Comparison of ENCODE assay signal across 15 cellular contexts in the genomic region with DNA sequence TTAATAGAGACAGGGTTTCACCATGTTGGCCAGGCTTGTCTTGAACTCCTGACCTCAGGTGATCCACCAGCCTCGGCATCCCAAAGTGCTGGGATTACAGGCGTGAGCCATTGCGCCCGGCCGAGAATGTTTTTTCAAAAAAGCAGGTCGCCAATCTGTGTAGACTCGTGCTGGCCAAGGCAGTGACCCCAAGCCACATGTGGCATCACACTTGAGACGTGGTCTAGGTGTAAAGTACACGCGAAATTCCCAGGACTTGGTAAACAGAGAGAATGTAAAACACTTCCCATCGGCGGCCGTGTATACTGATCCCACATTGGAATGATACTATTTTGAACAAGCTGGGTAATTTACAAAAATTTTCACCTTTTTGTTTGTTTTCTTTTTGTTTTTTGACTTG. TPM values are rescaled to one million over a fixed set of nuclear protein-coding genes. Genes with fewer than 3 reads are reported as not detected.
"Had no signal": no experiment of that assay in that cellular context is flagged by ENCODE, and none has a peak within 500 bp of the region (broad histone marks: within the 10 kb centered on the region; RNA-seq: fewer than 3 reads in every experiment).

No MANE protein-coding gene starts in this region.

- H3K9me3 ChIP-seq: right atrium auricular region, tibial artery, uterus had no signal

- H3K27ac ChIP-seq: tibial artery had no signal

- DNase-seq: activated CD4-positive, alpha-beta T cell treated with anti-CD3 and anti-CD28 coated beads for 1 hour; amygdala; hypothalamus; naive B cell; posterior cingulate gyrus; small intestine; tibial artery; uterus had no signal

- H3K36me3 ChIP-seq: right atrium auricular region, tibial artery, uterus had no signal

- H3K4me3 Mint-ChIP-seq: stimulated activated effector memory CD8-positive, alpha-beta T cell treated with anti-CD3 and anti-CD28 coated beads, Interleukin-12 subunit alpha, Interleukin-12 subunit beta, amount 100 ng/mL, for 72 hours had no signal

- H3K36me3 Mint-ChIP-seq: activated naive CD4-positive, alpha-beta T cell treated with anti-CD3 and anti-CD28 coated beads, Interleukin-2, amount 50 U/mL, for 24 hours; naive B cell had no signal

- H3K27me3 Mint-ChIP-seq: activated naive CD4-positive, alpha-beta T cell treated with anti-CD3 and anti-CD28 coated beads, Interleukin-2, amount 50 U/mL, for 24 hours; activated T-helper 17 cell treated with anti-CD3 and anti-CD28 coated beads, Interleukin-2, amount 50 U/mL, for 72 hours; brain had no signal

- H3K9me3 Mint-ChIP-seq: activated naive CD4-positive, alpha-beta T cell treated with anti-CD3 and anti-CD28 coated beads, Interleukin-2, amount 50 U/mL, for 24 hours; activated T-helper 17 cell treated with anti-CD3 and anti-CD28 coated beads, Interleukin-2, amount 50 U/mL, for 72 hours; naive B cell; stimulated activated effector memory CD8-positive, alpha-beta T cell treated with anti-CD3 and anti-CD28 coated beads, Interleukin-12 subunit alpha, Interleukin-12 subunit beta, amount 100 ng/mL, for 72 hours had no signal

- H3K27ac Mint-ChIP-seq: activated T-helper 17 cell treated with anti-CD3 and anti-CD28 coated beads, Interleukin-2, amount 50 U/mL, for 72 hours; stimulated activated effector memory CD8-positive, alpha-beta T cell treated with anti-CD3 and anti-CD28 coated beads, Interleukin-12 subunit alpha, Interleukin-12 subunit beta, amount 100 ng/mL, for 72 hours had no signal

- FAIRE-seq: small intestine had no signal

- ATAC-seq: activated T-helper 17 cell treated with anti-CD3 and anti-CD28 coated beads, Interleukin-2, amount 50 U/mL, for 72 hours; stimulated activated effector memory CD8-positive, alpha-beta T cell treated with anti-CD3 and anti-CD28 coated beads, Interleukin-12 subunit alpha, Interleukin-12 subunit beta, amount 100 ng/mL, for 72 hours had no signal

- H3K4me3 ChIP-seq: lung, right atrium auricular region, tibial artery, uterus had no signal

- H3K27me3 ChIP-seq: right atrium auricular region, uterus had no signal

RNA-seq across cellular contexts. Expression of gene CCDC40, which starts 41.8 kb away (rescaled TPM):
- total RNA-seq: T-helper 2 cell treated with Interferon-gamma antibody and Interleukin-4, amounts not matched to agents 100 ng/mL and 5 ng/mL, for 36 hours had no signal
